Comparison of ENCODE assay signal across 1 cellular context in the genomic region with DNA sequence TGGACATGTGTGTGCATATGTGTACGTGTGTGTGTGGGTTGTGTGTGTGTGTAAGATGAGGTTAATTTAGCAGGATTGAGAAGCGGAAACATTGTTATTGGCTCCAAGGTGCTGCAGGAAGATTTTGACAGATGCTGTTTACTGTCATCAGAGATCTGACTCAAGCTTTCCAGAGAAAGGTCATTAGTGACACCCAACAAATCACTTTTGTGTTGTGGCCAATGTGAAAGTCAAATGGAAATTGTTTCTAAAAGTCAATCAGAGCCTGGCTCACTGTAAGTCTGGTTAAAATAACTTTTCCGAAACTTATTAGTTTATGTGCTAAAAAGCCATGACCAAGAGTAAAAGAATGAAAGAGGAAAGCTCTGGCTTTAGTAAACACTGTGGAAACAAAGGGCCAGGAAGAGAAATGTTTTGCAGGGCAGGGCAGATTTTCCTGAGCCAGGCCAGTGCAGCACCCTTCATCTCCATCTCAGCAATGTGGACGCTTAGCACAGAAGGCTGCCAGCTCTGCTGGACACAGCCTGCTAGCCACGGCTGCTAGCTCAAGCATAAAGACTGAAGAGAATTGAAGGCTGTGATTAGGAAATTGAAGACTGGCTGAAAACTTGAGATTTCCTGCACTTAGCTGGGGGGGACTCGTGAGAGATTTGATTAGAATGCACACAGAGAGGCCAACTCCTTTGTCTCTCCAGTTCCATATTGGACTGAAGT.
TF ChIP-seq lines count a peak whose summit lies in the region.

No MANE protein-coding gene starts in this region.

TF ChIP-seq in GM23338, 12 proteins besides CTCF, POLR2A, EP300 and RAD21:
- TF ChIP-seq ZNF462 (CRISPR knock-in tag; IDR thresholded peaks at IDR 0.05), result no peak
